Comparison of ENCODE assay signal across 19 cellular contexts in the genomic region with DNA sequence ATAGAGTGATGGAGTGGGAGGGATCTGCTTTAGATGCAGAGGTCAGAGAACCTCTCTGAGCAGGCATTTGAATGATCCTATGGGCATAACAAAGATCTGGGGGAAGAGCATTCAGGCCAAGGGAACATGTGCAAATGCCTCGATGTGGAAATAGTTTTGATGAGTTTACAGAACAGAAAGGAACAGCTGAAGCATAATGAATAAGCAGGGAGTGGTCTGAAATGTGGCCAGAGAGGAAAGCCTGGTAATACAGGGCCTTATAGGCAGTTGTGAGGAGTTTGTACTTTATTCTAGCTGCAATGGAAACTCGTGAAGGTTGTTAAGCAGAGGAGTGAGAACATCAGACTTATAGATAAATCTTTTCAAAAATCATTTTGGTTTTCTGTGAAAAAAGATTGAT. TPM values are rescaled to one million over a fixed set of nuclear protein-coding genes. Genes with fewer than 3 reads are reported as not detected.
DNase-seq lines count a peak whose midpoint lies in the region; ATAC-seq and TF ChIP-seq lines count a peak whose summit lies in the region.
"Had no signal": no experiment of that assay in that cellular context is flagged by ENCODE, and none has a peak within 500 bp of the region (broad histone marks: within the 10 kb centered on the region; RNA-seq: fewer than 3 reads in every experiment).

No MANE protein-coding gene starts in this region.

- no peak overlapping the region for H4K91ac ChIP-seq in IMR-90 (ENCODE audit: insufficient read depth, low read depth, low read length)

- H3K4me3 Mint-ChIP-seq in stimulated activated memory B cell treated with anti-CD40 and anti-IgM and Interleukin-4, amounts not matched to agents 10 μg/mL and 1 μg/mL and 100 μg/mL, for 72 hours, result no peak overlapping the region

- no peak overlapping the region for H3K14ac ChIP-seq in IMR-90 (replicated peaks; ENCODE audit: low read depth, low read length)

- no TSS peak for BruUV-seq in IMR-90 (replicated peaks; lab: Mats Ljungman, UMichigan)

- no peak overlapping the region for H3K27ac Mint-ChIP-seq in stimulated activated memory B cell treated with anti-CD40 and anti-IgM and Interleukin-4, amounts not matched to agents 10 μg/mL and 1 μg/mL and 100 μg/mL, for 72 hours

- no peak for TF ChIP-seq POLR2A in IMR-90 (IDR thresholded peaks at IDR 0.05; ENCODE audit: low read depth, low read length)
- TF ChIP-seq POLR2A in gastroesophageal sphincter (IDR thresholded peaks at IDR 0.05), result no peak

- H3K4me3 ChIP-seq in IMR-90 (ENCODE audit: insufficient read depth, low read depth, low read length) (no peak overlapping the region), RWPE2 (ENCODE audit: severe bottlenecking) (no peak overlapping the region), fibroblast of the aortic adventitia (ENCODE audit: low read depth, low read length) (no peak overlapping the region), psoas muscle (no peak overlapping the region), gastroesophageal sphincter (no peak overlapping the region)
- H3K4me3 ChIP-seq: BLaER1 treated with 17β-estradiol and CSF1 and Interleukin-3, amounts not matched to agents 10 nM and 100 nM; tibial nerve had no signal

- no peaks in the 10 kb centered on the region for H3K36me3 ChIP-seq in IMR-90 (ENCODE audit: control insufficient read depth, insufficient read depth, low read length)
- no peaks in the 10 kb centered on the region for H3K36me3 ChIP-seq in RWPE2 (ENCODE audit: low read depth)
- H3K36me3 ChIP-seq in psoas muscle (ENCODE audit: insufficient read depth in 1 of 2, low read depth in 1 of 2), result no peaks in the 10 kb centered on the region
- no peaks in the 10 kb centered on the region for H3K36me3 ChIP-seq in gastroesophageal sphincter
- H3K36me3 ChIP-seq: BLaER1 treated with 17β-estradiol and CSF1 and Interleukin-3, amounts not matched to agents 10 nM and 100 nM; tibial nerve had no signal

- WGBS in IMR-90 (ENCODE audit: extremely low coverage in 2 of 2, insufficient read length in 1 of 2), 2 experiments, result 53% methylated on average over 2 of the region's 2 CpGs; no CpG with 5 or more reads in 1 of the 2 experiments
- 11 to 29% (median 14%) methylated on average over 2 of the region's 2 CpGs for WGBS in psoas muscle, 3 donors
- 35 to 63% methylated on average over 2 of the region's 2 CpGs for WGBS in gastroesophageal sphincter (ENCODE audit: low coverage in 1 of 2), 2 donors

- H3K9me3 Mint-ChIP-seq in stimulated activated memory B cell treated with anti-CD40 and anti-IgM and Interleukin-4, amounts not matched to agents 10 μg/mL and 1 μg/mL and 100 μg/mL, for 72 hours, result no peaks in the 10 kb centered on the region

- no peaks in the 10 kb centered on the region for H3K4me1 Mint-ChIP-seq in stimulated activated memory B cell treated with anti-CD40 and anti-IgM and Interleukin-4, amounts not matched to agents 10 μg/mL and 1 μg/mL and 100 μg/mL, for 72 hours

- H2AK9ac ChIP-seq in IMR-90 (replicated peaks; ENCODE audit: low read depth, low read length, poor library complexity), result no peak overlapping the region

- no peaks in the 10 kb centered on the region for H3K36me3 Mint-ChIP-seq in stimulated activated memory B cell treated with anti-CD40 and anti-IgM and Interleukin-4, amounts not matched to agents 10 μg/mL and 1 μg/mL and 100 μg/mL, for 72 hours

- CTCF ChIA-PET in IMR-90 (lab: Yijun Ruan, JAX), result interaction anchor here (1.2 kb wide), 1 partner anchor 242 kb away, joined by 3 read pairs; no protein-coding TSS in a partner anchor

- no peak overlapping the region for H2AFZ ChIP-seq in IMR-90 (replicated peaks; ENCODE audit: low read length, poor library complexity)

- H4K8ac ChIP-seq in IMR-90 (ENCODE audit: low read depth in 2 of 2, low read length in 2 of 2), result no peak overlapping the region

- no peaks in the 10 kb centered on the region for H3K79me1 ChIP-seq in IMR-90 (ENCODE audit: low read depth in 1 of 2, low read length in 2 of 2)

- no peak overlapping the region for H2BK120ac ChIP-seq in IMR-90 (ENCODE audit: low read depth, low read length)

- H3K23ac ChIP-seq in IMR-90 (ENCODE audit: low read depth, low read length), result no peak overlapping the region

- no peaks in the 10 kb centered on the region for H3K9me3 ChIP-seq in IMR-90 (ENCODE audit: control insufficient read depth, insufficient read depth, low read length)
- no peaks in the 10 kb centered on the region for H3K9me3 ChIP-seq in RWPE2 (ENCODE audit: severe bottlenecking)
- H3K9me3 ChIP-seq in psoas muscle, result no peaks in the 10 kb centered on the region
- no peaks in the 10 kb centered on the region for H3K9me3 ChIP-seq in gastroesophageal sphincter
- H3K9me3 ChIP-seq: BLaER1 treated with 17β-estradiol and CSF1 and Interleukin-3, amounts not matched to agents 10 nM and 100 nM; tibial nerve had no signal

- H3K4ac ChIP-seq in IMR-90 (ENCODE audit: low read depth, low read length), result no peak overlapping the region

- H3K4me1 ChIP-seq in IMR-90 (ENCODE audit: control insufficient read depth, insufficient read depth, low read length), result peaks cover 4% of the 10 kb centered on the region; the same call in 1 of the 2 replicates
- peaks cover 18% of the 10 kb centered on the region for H3K4me1 ChIP-seq in RWPE2 (ENCODE audit: insufficient read depth, poor library complexity, severe bottlenecking)
- H3K4me1 ChIP-seq in psoas muscle, result no peaks in the 10 kb centered on the region
- H3K4me1 ChIP-seq in gastroesophageal sphincter, result no peaks in the 10 kb centered on the region

- no peaks in the 10 kb centered on the region for H3K27me3 Mint-ChIP-seq in stimulated activated memory B cell treated with anti-CD40 and anti-IgM and Interleukin-4, amounts not matched to agents 10 μg/mL and 1 μg/mL and 100 μg/mL, for 72 hours

- ATAC-seq in IMR-90 (ENCODE audit: low read depth) (peak; percentile 72), RWPE2 (ENCODE audit: low read depth) (peak; percentile 69), psoas muscle (peak in 3 of 4 donors; percentile 35 to 65 (median 38)), gastroesophageal sphincter (no peak), HG02798 (IDR thresholded peaks at IDR 0.05; ENCODE audit: poor library complexity, unreplicated experiment) (no peak)
- no peak for ATAC-seq in stimulated activated memory B cell treated with anti-CD40 and anti-IgM and Interleukin-4, amounts not matched to agents 10 μg/mL and 1 μg/mL and 100 μg/mL, for 72 hours

- TF ChIP-seq CTCF in IMR-90 (conservative IDR thresholded peaks at IDR 0.05; ENCODE audit: low read depth, low read length) (no peak), RWPE2 (IDR thresholded peaks at IDR 0.05; ENCODE audit: poor library complexity, severe bottlenecking) (no peak), fibroblast of the aortic adventitia (IDR thresholded peaks at IDR 0.05; ENCODE audit: insufficient read depth, low read length) (no peak), psoas muscle (IDR thresholded peaks at IDR 0.05) (no peak), gastroesophageal sphincter (IDR thresholded peaks at IDR 0.05) (no peak)

- H4K20me1 ChIP-seq in IMR-90 (ENCODE audit: insufficient read depth, low read length), result no peaks in the 10 kb centered on the region
- H4K20me1 ChIP-seq: BLaER1 treated with 17β-estradiol and CSF1 and Interleukin-3, amounts not matched to agents 10 nM and 100 nM had no signal

- H2BK5ac ChIP-seq in IMR-90 (ENCODE audit: low read depth, low read length, poor library complexity, severe bottlenecking), result no peak overlapping the region

- H2BK15ac ChIP-seq in IMR-90 (ENCODE audit: low read depth, low read length), result no peak overlapping the region

- no peak for TF ChIP-seq EP300 in gastroesophageal sphincter (IDR thresholded peaks at IDR 0.05)

- H3K9me1 ChIP-seq in IMR-90 (ENCODE audit: insufficient read depth, low read length), result no peaks in the 10 kb centered on the region

- POLR2A ChIA-PET in IMR-90 (lab: Charles Lee; ENCODE audit: unreplicated experiment), result no interaction called here

- no peak overlapping the region for H3K56ac ChIP-seq in IMR-90 (ENCODE audit: extremely low read depth, insufficient read depth, low read length)

- in situ Hi-C loops in IMR-90 (cut with MboI; ENCODE audit: low sequenced_read_pairs), result no loop called here

- dilution Hi-C loops in IMR-90 (cut with HindIII; ENCODE audit: low sequenced_read_pairs, unreplicated experiment), result no loop called here

- no peak overlapping the region for H3K4me2 ChIP-seq in IMR-90 (ENCODE audit: low read depth, low read length)

- H3K27ac ChIP-seq in IMR-90 (ENCODE audit: insufficient read depth, low read length) (no peak overlapping the region), RWPE2 (ENCODE audit: poor library complexity, severe bottlenecking) (peak overlapping the region; percentile 79), psoas muscle (no peak overlapping the region), gastroesophageal sphincter (no peak overlapping the region), caudate nucleus (ENCODE audit: low read depth, low read length) (no peak overlapping the region)
- H3K27ac ChIP-seq: tibial nerve had no signal

- DNase-seq in IMR-90 (peak; percentile 48), RWPE2 (ENCODE audit: low spot score) (no peak), fibroblast of the aortic adventitia (ENCODE audit: low read depth) (peak; percentile 25), psoas muscle (no peak), caudate nucleus (lab: John Stamatoyannopoulos, UW) (no peak)
- DNase-seq: activated CD4-positive, alpha-beta T cell treated with anti-CD3 and anti-CD28 coated beads, Interleukin-2, amount 50 U/mL, for 48 hours; amniotic stem cell; DMS79 treated with DMSO at 0.1 percent for 48 hours; foreskin melanocyte; NCI-H1436; NCI-H524 treated with DMSO at 0.1 percent for 48 hours; posterior cingulate gyrus; stimulated activated CD4-positive, alpha-beta T cell treated with anti-CD3 and anti-CD28 coated beads, Interleukin-2, amount 100 ng/mL, for 24 hours; T-helper 9 cell had no signal

- intact Hi-C loops in IMR-90 (cut with micrococcal nuclease), result no loop called here
- intact Hi-C loops in psoas muscle (cut with DNase I), result no loop called here

- no peak overlapping the region for H2AK5ac ChIP-seq in IMR-90 (ENCODE audit: low read depth, low read length)

- no peak overlapping the region for H2BK20ac ChIP-seq in IMR-90 (ENCODE audit: low read depth, low read length)

- no peaks in the 10 kb centered on the region for H3K27me3 ChIP-seq in IMR-90 (ENCODE audit: control insufficient read depth, insufficient read depth, low read length)
- H3K27me3 ChIP-seq in RWPE2 (ENCODE audit: insufficient read depth, poor library complexity, severe bottlenecking), result no peaks in the 10 kb centered on the region
- H3K27me3 ChIP-seq in psoas muscle (ENCODE audit: insufficient read depth in 3 of 3, low read length in 2 of 3), result no peaks in the 10 kb centered on the region
- no peaks in the 10 kb centered on the region for H3K27me3 ChIP-seq in gastroesophageal sphincter
- H3K27me3 ChIP-seq: BLaER1 treated with 17β-estradiol and CSF1 and Interleukin-3, amounts not matched to agents 10 nM and 100 nM; tibial nerve had no signal

- H4K5ac ChIP-seq in IMR-90 (ENCODE audit: low read depth, low read length), result no peak overlapping the region

- H3K9ac ChIP-seq in IMR-90 (ENCODE audit: low read depth, low read length), result no peak overlapping the region

- TF ChIP-seq RAD21 in IMR-90 (IDR thresholded peaks at IDR 0.05; ENCODE audit: low read length), result no peak

- H3K18ac ChIP-seq in IMR-90 (ENCODE audit: low read depth, low read length), result no peak overlapping the region

RNA-seq across cellular contexts. Expression of a gene that starts 33.0 kb away (rescaled TPM):
- total RNA-seq in IMR-90 (2012; rRNA removed) (24.4 and 32.2 TPM in 2 replicates), fibroblast of the aortic adventitia (ENCODE audit: low replicate concordance) (17.0 and 21.7 TPM in 2 replicates), psoas muscle (10 to 100 TPM; 33.2 to 52.2 (median 35.9) TPM), gastroesophageal sphincter (10 to 100 TPM; 18.8 to 33.3 (median 20.4) TPM)
- polyA plus RNA-seq in IMR-90 (2012; rRNA removed) (15.7 and 21.5 TPM in 2 replicates), psoas muscle (10 to 100 TPM; 13.5 to 28.1 (median 15.5) TPM)
- polyA plus RNA-seq in IMR-90 (2012; cell fraction: cytosol; rRNA removed), result 5.2 and 6.0 TPM in 2 replicates
- polyA plus RNA-seq in IMR-90 (2012; cell fraction: nucleus; rRNA removed; ENCODE audit: low replicate concordance), result 2.4 and 15.3 TPM in 2 replicates

RNA-seq across cellular contexts. Expression of a gene that starts 48.4 kb away (rescaled TPM):
- total RNA-seq in IMR-90 (2012; rRNA removed) (5.2 and 6.7 TPM in 2 replicates), fibroblast of the aortic adventitia (ENCODE audit: low replicate concordance) (3.5 and 4.7 TPM in 2 replicates), psoas muscle (under 1 TPM in 2 of 4 donors, not detected in 2; 0.08 to 0.50 TPM), gastroesophageal sphincter (1 to 10 TPM in 1 of 4 donors, under 1 TPM in 3; 0.40 to 1.2 (median 0.46) TPM)
- polyA plus RNA-seq in IMR-90 (2012; rRNA removed) (4.2 and 5.6 TPM in 2 replicates), psoas muscle (under 1 TPM; 0.03 to 0.22 (median 0.07) TPM)
- 1.4 and 2.0 TPM in 2 replicates for polyA plus RNA-seq in IMR-90 (2012; cell fraction: cytosol; rRNA removed)
- 0.50 and 1.8 TPM in 2 replicates for polyA plus RNA-seq in IMR-90 (2012; cell fraction: nucleus; rRNA removed; ENCODE audit: low replicate concordance)

Comparison
In these comparisons a context has a peak if more than half of its experiments do, and no peak if none do; other contexts are left out.
1. ATAC-seq: peak in IMR-90 (single experiment), RWPE2 (single experiment) and psoas muscle (3 of 4); none in gastroesophageal sphincter (single experiment), HG02798 (single experiment) and stimulated activated memory B cell treated with anti-CD40 and anti-IgM and Interleukin-4, amounts not matched to agents 10 μg/mL and 1 μg/mL and 100 μg/mL, for 72 hours (single experiment).
2. DNase-seq: peak in IMR-90 (single experiment) and fibroblast of the aortic adventitia (single experiment); none in RWPE2 (single experiment), psoas muscle (0 of 2) and caudate nucleus (0 of 61).